Comparison of ENCODE assay signal across 1 cellular context in the genomic region with DNA sequence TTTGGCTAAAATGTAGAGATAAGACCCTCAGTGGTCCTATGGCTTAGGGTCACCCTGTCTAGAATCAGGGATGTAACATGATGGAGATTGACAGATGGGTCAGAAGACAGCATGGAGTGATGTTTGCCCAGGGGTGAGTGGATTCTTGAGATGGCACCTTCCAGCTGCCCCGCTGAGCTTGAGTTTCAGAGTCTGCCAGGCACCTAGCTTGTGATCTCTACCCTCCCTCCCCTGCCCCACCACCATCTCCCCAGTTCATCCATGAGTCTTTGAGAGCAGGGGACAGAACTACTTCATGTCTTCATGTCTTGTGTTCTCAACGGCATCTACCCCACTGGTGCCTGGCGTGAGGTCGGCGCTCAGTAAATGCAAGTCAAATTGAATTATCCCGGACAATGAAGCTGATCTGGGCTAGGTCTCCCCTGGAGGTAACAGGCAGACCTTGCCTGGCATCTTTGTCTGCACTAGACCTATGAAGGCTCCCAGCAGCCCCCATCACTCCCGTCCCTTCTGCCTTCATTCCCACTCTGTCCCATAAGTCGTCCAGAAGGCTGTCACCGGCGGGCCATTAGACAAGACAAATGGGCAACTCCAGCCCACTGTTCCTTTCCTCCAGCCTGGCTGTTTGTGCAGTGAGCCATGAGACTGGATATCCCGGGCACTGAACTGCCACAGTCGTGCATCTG.
TF ChIP-seq lines count a peak whose summit lies in the region.

No MANE protein-coding gene starts in this region.

TF ChIP-seq in SK-N-SH, 30 proteins besides CTCF, POLR2A, EP300 and RAD21 (continued from another document):
- TF ChIP-seq, protein P1, sequence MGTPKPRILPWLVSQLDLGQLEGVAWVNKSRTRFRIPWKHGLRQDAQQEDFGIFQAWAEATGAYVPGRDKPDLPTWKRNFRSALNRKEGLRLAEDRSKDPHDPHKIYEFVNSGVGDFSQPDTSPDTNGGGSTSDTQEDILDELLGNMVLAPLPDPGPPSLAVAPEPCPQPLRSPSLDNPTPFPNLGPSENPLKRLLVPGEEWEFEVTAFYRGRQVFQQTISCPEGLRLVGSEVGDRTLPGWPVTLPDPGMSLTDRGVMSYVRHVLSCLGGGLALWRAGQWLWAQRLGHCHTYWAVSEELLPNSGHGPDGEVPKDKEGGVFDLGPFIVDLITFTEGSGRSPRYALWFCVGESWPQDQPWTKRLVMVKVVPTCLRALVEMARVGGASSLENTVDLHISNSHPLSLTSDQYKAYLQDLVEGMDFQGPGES (IDR thresholded peaks at IDR 0.05; ENCODE audit: low read depth, low read length), result no peak
- no peak for TF ChIP-seq JUND (IDR thresholded peaks at IDR 0.05)
- no peak for TF ChIP-seq YY1 (IDR thresholded peaks at IDR 0.05; ENCODE audit: low read depth)
- no peak for TF ChIP-seq SIN3A (IDR thresholded peaks at IDR 0.05; ENCODE audit: borderline replicate concordance, low read depth, low read length)
- TF ChIP-seq TCF12 (IDR thresholded peaks at IDR 0.05), result no peak
- no peak for TF ChIP-seq NFIC (IDR thresholded peaks at IDR 0.05; ENCODE audit: borderline replicate concordance)
- TF ChIP-seq NRF1 (IDR thresholded peaks at IDR 0.05; ENCODE audit: low read depth, low read length), result no peak
- no peak for TF ChIP-seq RXRA (IDR thresholded peaks at IDR 0.05; ENCODE audit: borderline replicate concordance, low read depth)
- TF ChIP-seq ELF1 (IDR thresholded peaks at IDR 0.05), result no peak
- no peak for TF ChIP-seq MXI1 (IDR thresholded peaks at IDR 0.05; ENCODE audit: low read depth, low read length)
- TF ChIP-seq, protein P2, sequence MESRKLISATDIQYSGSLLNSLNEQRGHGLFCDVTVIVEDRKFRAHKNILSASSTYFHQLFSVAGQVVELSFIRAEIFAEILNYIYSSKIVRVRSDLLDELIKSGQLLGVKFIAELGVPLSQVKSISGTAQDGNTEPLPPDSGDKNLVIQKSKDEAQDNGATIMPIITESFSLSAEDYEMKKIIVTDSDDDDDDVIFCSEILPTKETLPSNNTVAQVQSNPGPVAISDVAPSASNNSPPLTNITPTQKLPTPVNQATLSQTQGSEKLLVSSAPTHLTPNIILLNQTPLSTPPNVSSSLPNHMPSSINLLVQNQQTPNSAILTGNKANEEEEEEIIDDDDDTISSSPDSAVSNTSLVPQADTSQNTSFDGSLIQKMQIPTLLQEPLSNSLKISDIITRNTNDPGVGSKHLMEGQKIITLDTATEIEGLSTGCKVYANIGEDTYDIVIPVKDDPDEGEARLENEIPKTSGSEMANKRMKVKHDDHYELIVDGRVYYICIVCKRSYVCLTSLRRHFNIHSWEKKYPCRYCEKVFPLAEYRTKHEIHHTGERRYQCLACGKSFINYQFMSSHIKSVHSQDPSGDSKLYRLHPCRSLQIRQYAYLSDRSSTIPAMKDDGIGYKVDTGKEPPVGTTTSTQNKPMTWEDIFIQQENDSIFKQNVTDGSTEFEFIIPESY (IDR thresholded peaks at IDR 0.05; ENCODE audit: borderline replicate concordance, low read depth), result no peak
- TF ChIP-seq CHD2 (IDR thresholded peaks at IDR 0.05; ENCODE audit: low read length, partially characterized antibody), result no peak
- TF ChIP-seq POLR2AphosphoS5 (IDR thresholded peaks at IDR 0.05; ENCODE audit: low read depth, low read length), result no peak
- no peak for TF ChIP-seq MEF2A (IDR thresholded peaks at IDR 0.05; ENCODE audit: borderline replicate concordance, low read depth)
- TF ChIP-seq RFX5 (IDR thresholded peaks at IDR 0.05; ENCODE audit: low read length), result no peak
- TF ChIP-seq GABPA (IDR thresholded peaks at IDR 0.05; ENCODE audit: low read depth), result no peak
- TF ChIP-seq FOXM1 (IDR thresholded peaks at IDR 0.05; ENCODE audit: low read depth), result no peak
